In genomic region chr1:94690033-94690712, GRCh38 we compare ENCODE assay signal across 12 cellular contexts.
DNase-seq lines count a peak whose midpoint lies in the region; ATAC-seq and TF ChIP-seq lines count a peak whose summit lies in the region.
"Had no signal": no experiment of that assay in that cellular context is flagged by ENCODE, and none has a peak within 500 bp of the region (broad histone marks: within the 10 kb centered on the region; RNA-seq: fewer than 3 reads in every experiment).

No MANE protein-coding gene starts in this region.

- ATAC-seq in lung (ENCODE audit: insufficient read depth, low FRiP score) (peak; percentile 34), GM19467 (IDR thresholded peaks at IDR 0.05; ENCODE audit: unreplicated experiment) (no peak)

- peaks cover 4% of the 10 kb centered on the region for H3K36me3 Mint-ChIP-seq in type B pancreatic cell

- H3K27me3 ChIP-seq in lung (ENCODE audit: control insufficient read depth, insufficient read depth) (no peaks in the 10 kb centered on the region), uterus (no peaks in the 10 kb centered on the region)

- no peaks in the 10 kb centered on the region for H3K4me1 ChIP-seq in lung (ENCODE audit: control insufficient read depth in 2 of 2, insufficient read depth in 2 of 2, low read length in 2 of 2)
- no peaks in the 10 kb centered on the region for H3K4me1 ChIP-seq in uterus

- WGBS in lung, 2 donors = 55 to 68% methylated on average over 5 of the region's 5 CpGs

- H3K4me3 ChIP-seq in lung (no peak overlapping the region), uterus (no peak overlapping the region)

- H3K36me3 ChIP-seq in lung (ENCODE audit: control insufficient read depth in 2 of 2, insufficient read depth in 2 of 2, low read length in 2 of 2) (no peaks in the 10 kb centered on the region), uterus (no peaks in the 10 kb centered on the region)
- H3K36me3 ChIP-seq: WERI-Rb-1 had no signal

- no peak overlapping the region for H3K4me3 Mint-ChIP-seq in type B pancreatic cell

- no peak for TF ChIP-seq CTCF in lung (IDR thresholded peaks at IDR 0.05; ENCODE audit: control extremely low read depth, extremely low read depth)
- no peak for TF ChIP-seq CTCF in uterus (IDR thresholded peaks at IDR 0.05)
- no peak for TF ChIP-seq CTCF in type B pancreatic cell (conservative IDR thresholded peaks at IDR 0.05)

- peaks cover 0 to 2% of the 10 kb centered on the region in 2 donors for H3K9me3 ChIP-seq in lung (ENCODE audit: control insufficient read depth in 2 of 2, insufficient read depth in 1 of 2, low read length in 1 of 2)
- no peaks in the 10 kb centered on the region for H3K9me3 ChIP-seq in uterus

- H3K27ac ChIP-seq in lung (ENCODE audit: low read depth in 1 of 2, low read length in 1 of 2) (no peak overlapping the region), uterus (peak overlapping the region; percentile 60 to 77)
- H3K27ac ChIP-seq: WERI-Rb-1 had no signal

- no peak overlapping the region for H3K27ac Mint-ChIP-seq in type B pancreatic cell

- intact Hi-C loops in uterus (cut with DNase I; ENCODE audit: low total_unique reads) = no loop called here

- DNase-seq in H4 (ENCODE audit: low spot score) = peak; percentile 15
- peak; percentile 62 for DNase-seq in dedifferentiated amniotic fluid mesenchymal stem cell (ENCODE audit: extremely low spot score)
- DNase-seq in lung (ENCODE audit: low spot score) = no peak
- peak in 1 of 2 donors; percentile 52 for DNase-seq in uterus
- DNase-seq in type B pancreatic cell (ENCODE audit: extremely low spot score, unreplicated experiment) = no peak
- DNase-seq in pons (ENCODE audit: low spot score) = no peak
- DNase-seq: activated gamma-delta T cell; midbrain; posterior cingulate gyrus; stimulated activated CD4-positive, alpha-beta T cell treated with anti-CD3 and anti-CD28 coated beads, Interleukin-2, amount 100 ng/mL, for 24 hours; WERI-Rb-1 had no signal

- no peaks in the 10 kb centered on the region for H3K27me3 Mint-ChIP-seq in type B pancreatic cell

- peaks cover 12% of the 10 kb centered on the region for H3K9me3 Mint-ChIP-seq in type B pancreatic cell

- TF ChIP-seq POLR2A in uterus (IDR thresholded peaks at IDR 0.05) = peak in 1 of 2 donors; percentile 20

- peaks cover 13% of the 10 kb centered on the region for H3K4me1 Mint-ChIP-seq in type B pancreatic cell (ENCODE audit: unreplicated experiment)

Comparison
In these comparisons a context has a peak if more than half of its experiments do, and no peak if none do; other contexts are left out.
1. DNase-seq: peak in H4 (single experiment) and dedifferentiated amniotic fluid mesenchymal stem cell (single experiment); none in lung (single experiment), type B pancreatic cell (single experiment) and pons (single experiment).
2. H3K27ac ChIP-seq: peak in uterus (2 of 2); none in lung (0 of 2).